8 cellular contexts compared by ENCODE assay signal in the genomic region with DNA sequence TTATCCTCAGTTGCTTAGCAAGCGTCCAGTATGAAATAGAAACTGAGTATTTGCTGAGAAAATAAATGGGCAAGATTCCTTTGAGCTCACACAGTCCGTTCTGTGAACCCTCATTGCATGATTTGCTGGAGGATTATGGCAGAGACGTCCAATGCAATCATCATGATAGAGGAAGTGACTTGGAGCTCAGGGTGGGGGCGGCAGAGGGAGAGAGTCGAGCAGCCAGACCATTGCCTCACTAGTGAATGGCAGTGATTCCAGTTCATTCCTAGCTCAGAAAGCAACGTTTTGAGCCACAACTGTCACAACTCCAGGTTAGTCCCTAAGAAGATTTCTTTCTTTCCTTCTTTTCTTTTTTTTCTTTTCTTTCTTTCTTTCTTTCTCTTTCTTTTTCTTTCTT. TPM values are rescaled to one million over a fixed set of nuclear protein-coding genes. Genes with fewer than 3 reads are reported as not detected.
DNase-seq lines count a peak whose midpoint lies in the region; ATAC-seq and TF ChIP-seq lines count a peak whose summit lies in the region.

No MANE protein-coding gene starts in this region.

- no peaks in the 10 kb centered on the region for H3K36me3 ChIP-seq in CD4-positive, alpha-beta memory T cell (ENCODE audit: insufficient read depth, low read length)
- H3K36me3 ChIP-seq in right lobe of liver (no peaks in the 10 kb centered on the region), tibial nerve (no peaks in the 10 kb centered on the region)

- TF ChIP-seq CTCF in right lobe of liver (IDR thresholded peaks at IDR 0.05) (no peak), tibial nerve (IDR thresholded peaks at IDR 0.05) (no peak)

- POLR2A ChIA-PET in CD4-positive, alpha-beta memory T cell (lab: Charles Lee; ENCODE audit: partially characterized antibody): interaction anchor here (0.6 to 1.6 kb wide), 3 partner anchors 29 to 66 kb away, joined by 3 to 6 read pairs (median 4); no protein-coding TSS in a partner anchor

- TF ChIP-seq POLR2A in right lobe of liver (IDR thresholded peaks at IDR 0.05) (peak; percentile 69), tibial nerve (IDR thresholded peaks at IDR 0.05) (no peak)

- peak; percentile 58 for ATAC-seq in activated naive CD8-positive, alpha-beta T cell treated with anti-CD3 and anti-CD28 coated beads, Interleukin-2, amount 50 U/mL, for 24 hours
- peak; percentile 71 to 86 (median 83) for ATAC-seq in right lobe of liver

- H3K9me3 ChIP-seq in CD4-positive, alpha-beta memory T cell (ENCODE audit: control insufficient read depth in 1 of 2, low read length in 2 of 2): no peaks in the 10 kb centered on the region
- H3K9me3 ChIP-seq in right lobe of liver (no peaks in the 10 kb centered on the region), tibial nerve (no peaks in the 10 kb centered on the region)

- no peaks in the 10 kb centered on the region for H3K36me3 Mint-ChIP-seq in CD4-positive, alpha-beta memory T cell
- peaks cover 4% of the 10 kb centered on the region for H3K36me3 Mint-ChIP-seq in activated naive CD8-positive, alpha-beta T cell treated with anti-CD3 and anti-CD28 coated beads, Interleukin-2, amount 50 U/mL, for 24 hours (ENCODE audit: low read depth)

- H3K4me1 Mint-ChIP-seq in CD4-positive, alpha-beta memory T cell: peaks cover 24 to 52% (median 38%) of the 10 kb centered on the region in 4 donors
- peaks cover 44% of the 10 kb centered on the region for H3K4me1 Mint-ChIP-seq in activated naive CD8-positive, alpha-beta T cell treated with anti-CD3 and anti-CD28 coated beads, Interleukin-2, amount 50 U/mL, for 24 hours

- no peak overlapping the region for H3K4me3 ChIP-seq in CD4-positive, alpha-beta memory T cell (ENCODE audit: low read length in 2 of 2)
- H3K4me3 ChIP-seq in right lobe of liver (peak overlapping the region in 1 of 3 donors; percentile 1), tibial nerve (peak overlapping the region in 1 of 4 donors; percentile 1)

- DNase-seq in CD4-positive, alpha-beta memory T cell: no peak
- DNase-seq in NCI-H2227 treated with DMSO at 0.1 percent for 48 hours (lab: John Stamatoyannopoulos, UW) (peak; percentile 61), right lobe of liver (peak in 2 of 3 donors; percentile 49 to 57), tibial nerve (ENCODE audit: low spot score in 2 of 2) (peak; percentile 21 to 36), NCI-H2196 (lab: John Stamatoyannopoulos, UW; ENCODE audit: unreplicated experiment) (no peak), NCI-H1048 (lab: John Stamatoyannopoulos, UW) (no peak), NCI-H2107 treated with DMSO at 0.1 percent for 48 hours (lab: John Stamatoyannopoulos, UW; ENCODE audit: unreplicated experiment) (no peak)
- DNase-seq in activated naive CD8-positive, alpha-beta T cell treated with anti-CD3 and anti-CD28 coated beads, Interleukin-2, amount 50 U/mL, for 24 hours: no peak

- peak overlapping the region in 5 of 7 donors; percentile 5 to 67 (median 9) for H3K27ac Mint-ChIP-seq in CD4-positive, alpha-beta memory T cell
- no peak overlapping the region for H3K27ac Mint-ChIP-seq in activated naive CD8-positive, alpha-beta T cell treated with anti-CD3 and anti-CD28 coated beads, Interleukin-2, amount 50 U/mL, for 24 hours

- no peaks in the 10 kb centered on the region for H3K9me3 Mint-ChIP-seq in CD4-positive, alpha-beta memory T cell
- H3K9me3 Mint-ChIP-seq in activated naive CD8-positive, alpha-beta T cell treated with anti-CD3 and anti-CD28 coated beads, Interleukin-2, amount 50 U/mL, for 24 hours: no peaks in the 10 kb centered on the region

- 24% methylated on average over 6 of the region's 6 CpGs for WGBS in right lobe of liver (ENCODE audit: insufficient coverage, low coverage, low lambda C conversion rate, missing lambda C conversion rate)
- WGBS in tibial nerve, 2 donors: 10% methylated on average over 6 of the region's 6 CpGs

- no peaks in the 10 kb centered on the region for H3K27me3 Mint-ChIP-seq in CD4-positive, alpha-beta memory T cell
- H3K27me3 Mint-ChIP-seq in activated naive CD8-positive, alpha-beta T cell treated with anti-CD3 and anti-CD28 coated beads, Interleukin-2, amount 50 U/mL, for 24 hours: no peaks in the 10 kb centered on the region

- peak in 1 of 2 donors; percentile 34 for TF ChIP-seq EP300 in tibial nerve (IDR thresholded peaks at IDR 0.05)

- intact Hi-C loops in CD4-positive, alpha-beta memory T cell (cut with micrococcal nuclease): loop anchor here (1.0 to 5.0 kb wide), 2 partner anchors 43 to 61 kb away; no protein-coding TSS in a partner anchor
- intact Hi-C loops in right lobe of liver (cut with DNase I): no loop called here

- peak overlapping the region in 6 of 8 donors; percentile 22 to 53 (median 42) for H3K4me3 Mint-ChIP-seq in CD4-positive, alpha-beta memory T cell
- H3K4me3 Mint-ChIP-seq in activated naive CD8-positive, alpha-beta T cell treated with anti-CD3 and anti-CD28 coated beads, Interleukin-2, amount 50 U/mL, for 24 hours: peak overlapping the region; percentile 35

- H3K4me1 ChIP-seq in CD4-positive, alpha-beta memory T cell (ENCODE audit: insufficient read depth, low read length): peaks cover 33% of the 10 kb centered on the region
- H3K4me1 ChIP-seq in right lobe of liver: peaks cover 0 to 6% (median 0%) of the 10 kb centered on the region in 4 donors
- no peaks in the 10 kb centered on the region for H3K4me1 ChIP-seq in tibial nerve

- H3K27ac ChIP-seq in CD4-positive, alpha-beta memory T cell (ENCODE audit: low read depth, low read length): no peak overlapping the region
- H3K27ac ChIP-seq in right lobe of liver: peak overlapping the region in 1 of 3 donors; percentile 20
- H3K27ac ChIP-seq in tibial nerve: peak overlapping the region in 2 of 4 donors; percentile 0 to 50

- H3K27me3 ChIP-seq in CD4-positive, alpha-beta memory T cell (ENCODE audit: insufficient read depth, low read length): no peaks in the 10 kb centered on the region
- H3K27me3 ChIP-seq in right lobe of liver (no peaks in the 10 kb centered on the region), tibial nerve (no peaks in the 10 kb centered on the region)

- CTCF ChIA-PET in CD4-positive, alpha-beta memory T cell (lab: Charles Lee; ENCODE audit: partially characterized antibody): interaction anchor here (1.1 to 2.1 kb wide), 3 partner anchors 20 to 200 kb away, joined by 5 to 8 read pairs (median 5); no protein-coding TSS in a partner anchor

RNA-seq across cellular contexts. Expression of gene COL9A2, which starts 27.5 kb away (rescaled TPM):
- total RNA-seq in CD4-positive, alpha-beta memory T cell: 1 to 10 TPM; 2.1 to 2.8 TPM
- under 1 TPM in 1 of 2 donors, not detected in 1; 0.41 TPM for polyA plus RNA-seq in CD4-positive, alpha-beta memory T cell
- total RNA-seq in right lobe of liver: under 1 TPM; 0.16 to 0.99 (median 0.46) TPM
- 1 to 10 TPM; 3.3 to 8.8 (median 7.0) TPM for total RNA-seq in tibial nerve

RNA-seq across cellular contexts. Expression of gene SMAP2, which starts 28.9 kb away (rescaled TPM):
- total RNA-seq in CD4-positive, alpha-beta memory T cell: 100 to 1,000 TPM; 123 TPM
- 100 to 1,000 TPM; 258 to 358 TPM for polyA plus RNA-seq in CD4-positive, alpha-beta memory T cell
- total RNA-seq in right lobe of liver (10 to 100 TPM; 23.7 to 41.5 (median 36.2) TPM), tibial nerve (10 to 100 TPM; 36.7 to 55.2 (median 45.1) TPM)

Comparison
In these comparisons a context has a peak if more than half of its experiments do, and no peak if none do; other contexts are left out.
1. DNase-seq: peak in NCI-H2227 treated with DMSO at 0.1 percent for 48 hours (single experiment), right lobe of liver (2 of 3) and tibial nerve (2 of 2); none in CD4-positive, alpha-beta memory T cell (0 of 5), activated naive CD8-positive, alpha-beta T cell treated with anti-CD3 and anti-CD28 coated beads, Interleukin-2, amount 50 U/mL, for 24 hours (single experiment), NCI-H2196 (single experiment), NCI-H1048 (single experiment) and NCI-H2107 treated with DMSO at 0.1 percent for 48 hours (single experiment).